Comparison of ENCODE assay signal across 1 cellular context in genomic region chr1:109249654-109250401, GRCh38.
A peak's percentile ranks its signal among the peaks of the same experiment; 100 is the strongest.
TF ChIP-seq lines count a peak whose summit lies in the region.

No MANE protein-coding gene starts in this region.

TF ChIP-seq in K562, 482 proteins besides CTCF, POLR2A, EP300 and RAD21 (continued from another document and continues in another):
- TF ChIP-seq KAT7 (CRISPR knock-in tag; IDR thresholded peaks at IDR 0.05; ENCODE audit: borderline replicate concordance) (peak; percentile 39; the same call in 1 of the 2 replicates), NR2C1 (IDR thresholded peaks at IDR 0.05) (no peak), NR2C1 (tag; IDR thresholded peaks at IDR 0.05) (no peak), ZNF318 (IDR thresholded peaks at IDR 0.05; ENCODE audit: borderline replicate concordance in 1 of 2, low read depth in 1 of 2) (no peak), ZNF274 (IDR thresholded peaks at IDR 0.05; ENCODE audit: borderline replicate concordance, low read depth, low read length) (no peak), MAFK (IDR thresholded peaks at IDR 0.05; ENCODE audit: low read length) (no peak), ETS2 (tag; IDR thresholded peaks at IDR 0.05; ENCODE audit: borderline replicate concordance, poor library complexity, severe bottlenecking) (no peak), ZNF324 (CRISPR knock-in tag; IDR thresholded peaks at IDR 0.05) (no peak), RFX1 (IDR thresholded peaks at IDR 0.05) (no peak), ZNF655 (CRISPR knock-in tag; IDR thresholded peaks at IDR 0.05) (no peak), ZNF592 (IDR thresholded peaks at IDR 0.05) (no peak), BHLHE40 (IDR thresholded peaks at IDR 0.05; ENCODE audit: low read length) (no peak), SMAD4 (CRISPR knock-in tag; conservative IDR thresholded peaks at IDR 0.05) (peak; percentile 21), HDAC8 (tag; IDR thresholded peaks at IDR 0.05) (no peak), IRF9 (tag; IDR thresholded peaks at IDR 0.05) (no peak), POLR2G (IDR thresholded peaks at IDR 0.05; ENCODE audit: low read depth, low read length) (peak; percentile 52), TSC22D4 (tag; IDR thresholded peaks at IDR 0.05) (no peak), HLTF (IDR thresholded peaks at IDR 0.05) (no peak), EGR1 (conservative IDR thresholded peaks at IDR 0.05) (no peak), E2F1 (CRISPR knock-in tag; IDR thresholded peaks at IDR 0.05) (no peak), HDAC2 (IDR thresholded peaks at IDR 0.05) (no peak), BCLAF1 (IDR thresholded peaks at IDR 0.05; ENCODE audit: borderline replicate concordance in 1 of 2, control insufficient read depth in 1 of 2, low read depth in 2 of 2, low read length in 1 of 2) (no peak), RREB1 (CRISPR knock-in tag; IDR thresholded peaks at IDR 0.05) (peak; percentile 27; the same call in 1 of the 2 replicates), ATF4 (CRISPR knock-in tag; IDR thresholded peaks at IDR 0.05) (no peak), MEIS2 (IDR thresholded peaks at IDR 0.05; ENCODE audit: partially characterized antibody) (no peak), SRSF3 (IDR thresholded peaks at IDR 0.05; ENCODE audit: insufficient read depth, low read length) (no peak), ZNF3 (CRISPR knock-in tag; IDR thresholded peaks at IDR 0.05) (no peak), HMG20A (CRISPR knock-in tag; conservative IDR thresholded peaks at IDR 0.05) (no peak), RUNX1 (IDR thresholded peaks at IDR 0.05; ENCODE audit: low read depth) (no peak)
